26 cellular contexts compared by ENCODE assay signal in genomic region chr2:114614599-114614998, GRCh38.
"Had no signal": no experiment of that assay in that cellular context is flagged by ENCODE, and none has a peak within 500 bp of the region (broad histone marks: within the 10 kb centered on the region; RNA-seq: fewer than 3 reads in every experiment).

No MANE protein-coding gene starts in this region.

- H3K4me3 ChIP-seq: esophagus squamous epithelium, gastrocnemius medialis, sigmoid colon, smooth muscle cell, testis, upper lobe of left lung had no signal

- H3K27me3 ChIP-seq: esophagus squamous epithelium, gastrocnemius medialis, sigmoid colon, testis, upper lobe of left lung had no signal

- H3K36me3 Mint-ChIP-seq: activated naive CD8-positive, alpha-beta T cell; memory B cell; stimulated activated naive B cell treated with anti-CD40 and anti-IgM and Interleukin-4, amounts not matched to agents 10 μg/mL and 1 μg/mL and 100 μg/mL, for 72 hours; T-cell had no signal

- H3K9me3 Mint-ChIP-seq: activated T-helper 17 cell treated with anti-CD3 and anti-CD28 coated beads, Interleukin-2, amount 50 U/mL, for 72 hours; nephron progenitor cell; T-helper 2 cell treated with Interferon-gamma antibody and Interleukin-4, amounts not matched to agents 5 μg/mL and 100 μg/mL, for 36 hours had no signal

- ATAC-seq: activated T-helper 17 cell treated with anti-CD3 and anti-CD28 coated beads, Interleukin-2, amount 50 U/mL, for 72 hours; effector memory CD8-positive, alpha-beta T cell; gastrocnemius medialis; left cardiac atrium; stimulated activated naive B cell treated with anti-CD40 and anti-IgM and Interleukin-4, amounts not matched to agents 10 μg/mL and 1 μg/mL and 100 μg/mL, for 72 hours; T-cell had no signal

- H3K4me1 ChIP-seq: gastrocnemius medialis, parathyroid adenoma, sigmoid colon, testis, upper lobe of left lung had no signal

- H3K36me3 ChIP-seq: esophagus squamous epithelium, gastrocnemius medialis, sigmoid colon, upper lobe of left lung had no signal

- H3K4me3 Mint-ChIP-seq: activated naive CD8-positive, alpha-beta T cell; activated T-helper 17 cell treated with anti-CD3 and anti-CD28 coated beads, Interleukin-2, amount 50 U/mL, for 72 hours; effector memory CD8-positive, alpha-beta T cell; memory B cell; nephron progenitor cell; stimulated activated naive B cell treated with anti-CD40 and anti-IgM and Interleukin-4, amounts not matched to agents 10 μg/mL and 1 μg/mL and 100 μg/mL, for 72 hours; T-cell; T-helper 2 cell treated with Interferon-gamma antibody and Interleukin-4, amounts not matched to agents 5 μg/mL and 100 μg/mL, for 36 hours had no signal

- H3K4me1 Mint-ChIP-seq: activated T-helper 17 cell treated with anti-CD3 and anti-CD28 coated beads, Interleukin-2, amount 50 U/mL, for 72 hours; memory B cell; nephron progenitor cell; stimulated activated naive B cell treated with anti-CD40 and anti-IgM and Interleukin-4, amounts not matched to agents 10 μg/mL and 1 μg/mL and 100 μg/mL, for 72 hours; T-cell had no signal

- FAIRE-seq: astrocyte had no signal

- DNase-seq: activated CD4-positive, alpha-beta T cell treated with anti-CD3 and anti-CD28 coated beads for 1 hour; activated naive CD4-positive, alpha-beta T cell; activated T-cell treated with anti-CD3 and anti-CD28 coated beads, Interleukin-2, amount 50 U/mL, for 1 hour; central memory CD4-positive, alpha-beta T cell; effector memory CD8-positive, alpha-beta T cell; esophagus squamous epithelium; gastrocnemius medialis; hypothalamus; islet precursor cell; left cardiac atrium; nephron progenitor cell; nucleus accumbens; sigmoid colon; stimulated activated CD4-positive, alpha-beta T cell treated with anti-CD3 and anti-CD28 coated beads, Interleukin-2, amount 100 ng/mL, for 48 hours; stimulated activated CD8-positive, alpha-beta memory T cell treated with anti-CD3 and anti-CD28 coated beads, Interleukin-4, amount 100 ng/mL, for 48 hours; stimulated activated naive B cell treated with anti-CD40 and anti-IgM and Interleukin-4, amounts not matched to agents 10 μg/mL and 1 μg/mL and 100 μg/mL, for 72 hours; T-cell; testis; upper lobe of left lung had no signal

- H3K27me3 Mint-ChIP-seq: effector memory CD8-positive, alpha-beta T cell; stimulated activated naive B cell treated with anti-CD40 and anti-IgM and Interleukin-4, amounts not matched to agents 10 μg/mL and 1 μg/mL and 100 μg/mL, for 72 hours had no signal

- H3K27ac ChIP-seq: esophagus squamous epithelium, gastrocnemius medialis, parathyroid adenoma, sigmoid colon, testis, upper lobe of left lung had no signal

- H3K27ac Mint-ChIP-seq: activated naive CD8-positive, alpha-beta T cell; activated T-helper 17 cell treated with anti-CD3 and anti-CD28 coated beads, Interleukin-2, amount 50 U/mL, for 72 hours; effector memory CD8-positive, alpha-beta T cell; memory B cell; nephron progenitor cell; stimulated activated naive B cell treated with anti-CD40 and anti-IgM and Interleukin-4, amounts not matched to agents 10 μg/mL and 1 μg/mL and 100 μg/mL, for 72 hours; T-cell; T-helper 2 cell treated with Interferon-gamma antibody and Interleukin-4, amounts not matched to agents 5 μg/mL and 100 μg/mL, for 36 hours had no signal

- H3K9me3 ChIP-seq: esophagus squamous epithelium, gastrocnemius medialis, sigmoid colon, testis, upper lobe of left lung had no signal
